In the genomic region with DNA sequence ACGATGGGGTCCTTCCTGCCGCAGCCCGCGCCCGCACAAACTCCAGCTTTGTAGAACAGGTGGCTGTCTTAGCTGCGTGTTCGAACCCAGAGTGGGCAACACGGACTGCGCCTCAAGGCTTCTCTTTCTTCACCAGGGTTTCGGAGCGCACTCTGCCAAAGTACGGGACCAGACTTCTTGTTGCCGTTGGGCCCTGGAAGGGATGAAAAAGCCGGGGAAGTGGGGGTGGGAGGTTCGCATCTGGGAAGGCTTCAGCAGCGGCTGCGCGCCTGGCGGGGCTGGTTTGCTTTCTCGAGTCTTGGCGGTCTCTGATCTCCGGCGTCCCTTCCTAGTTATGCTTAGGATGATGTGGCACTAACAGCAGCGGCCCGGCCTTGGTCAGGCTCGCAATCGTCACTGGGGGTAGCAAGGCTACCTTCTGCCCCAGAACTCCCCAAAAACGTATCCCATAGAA, we compare ENCODE assay signal across 9 cellular contexts. TPM values are rescaled to one million over a fixed set of nuclear protein-coding genes. Genes with fewer than 3 reads are reported as not detected.
DNase-seq lines count a peak whose midpoint lies in the region; ATAC-seq, FAIRE-seq and TF ChIP-seq lines count a peak whose summit lies in the region.
"Had no signal": no experiment of that assay in that cellular context is flagged by ENCODE, and none has a peak within 500 bp of the region (broad histone marks: within the 10 kb centered on the region; RNA-seq: fewer than 3 reads in every experiment).

No MANE protein-coding gene starts in this region.

- H3K4me1 ChIP-seq in transverse colon: peaks cover 0 to 16% (median 8%) of the 10 kb centered on the region in 4 donors

- H3K4me3 ChIP-seq in HL-60 (replicated peaks; ENCODE audit: insufficient read depth, low read length): peak overlapping the region; percentile 19; the same call in 1 of the 2 replicates
- peak overlapping the region; percentile 29 for H3K4me3 ChIP-seq in bronchial epithelial cell (ENCODE audit: low read depth, low read length)
- peak overlapping the region; percentile 43 for H3K4me3 ChIP-seq in lower leg skin (ENCODE audit: low read depth, poor library complexity, severe bottlenecking)
- H3K4me3 ChIP-seq in transverse colon: peak overlapping the region; percentile 59 to 76 (median 70)

- no peak for FAIRE-seq in bronchial epithelial cell (lab: Jason Lieb, UNC)
- FAIRE-seq: islet of Langerhans had no signal

- H3K36me3 ChIP-seq in bronchial epithelial cell (ENCODE audit: control insufficient read depth, insufficient read depth, low read length): no peaks in the 10 kb centered on the region
- H3K36me3 ChIP-seq in transverse colon: no peaks in the 10 kb centered on the region

- H3K27ac ChIP-seq in HL-60 (replicated peaks): no peak overlapping the region
- H3K27ac ChIP-seq in transverse colon: peak overlapping the region; percentile 85 to 92 (median 88)

- TF ChIP-seq POLR2A in lower leg skin (IDR thresholded peaks at IDR 0.05) (no peak), transverse colon (IDR thresholded peaks at IDR 0.05) (no peak)

- in situ Hi-C loops in transverse colon (cut with MboI; ENCODE audit: low pct_ligation_motif_present in 1 of 4, low pct_unique_long_range_greater_than_20kb in 1 of 4, low sequenced_read_pairs in 3 of 4): loop anchor here in 2 of 4 donors (10.0 to 25.0 kb wide), 3 partner anchors 179 to 531 kb away; no protein-coding TSS in a partner anchor

- DNase-seq in DMS53 (lab: John Stamatoyannopoulos, UW) (peak; percentile 70), HL-60 (ENCODE audit: low read depth in 1 of 2, low spot score in 1 of 2) (no peak), bronchial epithelial cell (ENCODE audit: low read depth) (no peak), lower leg skin (ENCODE audit: low spot score in 2 of 2) (no peak), transverse colon (peak; percentile 40), NCI-H82 treated with DMSO at 0.1 percent for 48 hours (lab: John Stamatoyannopoulos, UW; ENCODE audit: unreplicated experiment) (no peak), iPS-NIHi7 (ENCODE audit: extremely low spot score) (no peak)

- 1% methylated on average over 17 to 28 of the region's 28 CpGs for WGBS in lower leg skin, 2 donors
- WGBS in transverse colon (ENCODE audit: low coverage in 1 of 2), 2 donors: 1% methylated on average over 28 of the region's 28 CpGs; no CpG with 5 or more reads in 1 of the 2 donors

- no peak for ATAC-seq in GM18867 (IDR thresholded peaks at IDR 0.05; ENCODE audit: unreplicated experiment)

- intact Hi-C loops in lower leg skin (cut with DNase I; ENCODE audit: low total_unique reads) (no loop called here), transverse colon (cut with DNase I; ENCODE audit: low total_unique reads) (no loop called here)

- H3K9me3 ChIP-seq in transverse colon: no peaks in the 10 kb centered on the region

- TF ChIP-seq EP300 in transverse colon (IDR thresholded peaks at IDR 0.05; ENCODE audit: low read depth): no peak

- H3K27me3 ChIP-seq in HL-60 (ENCODE audit: insufficient read depth, poor library complexity, severe bottlenecking) (peaks cover 39% of the 10 kb centered on the region), bronchial epithelial cell (ENCODE audit: control insufficient read depth, insufficient read depth, low read length) (peaks cover 14% of the 10 kb centered on the region), transverse colon (peaks cover 5% of the 10 kb centered on the region)

- TF ChIP-seq CTCF in HL-60 (IDR thresholded peaks at IDR 0.05; ENCODE audit: insufficient read depth, low read length) (no peak), bronchial epithelial cell (IDR thresholded peaks at IDR 0.05; ENCODE audit: insufficient read depth, low read length, severe bottlenecking) (no peak), lower leg skin (IDR thresholded peaks at IDR 0.05) (no peak), transverse colon (IDR thresholded peaks at IDR 0.05) (no peak)

RNA-seq across cellular contexts. Expression of gene PARM1, which starts 0.7 kb away (rescaled TPM):
- total RNA-seq in bronchial epithelial cell: 0.13 TPM in 1 of 2 replicates, not detected in the other
- total RNA-seq in lower leg skin: 10 to 100 TPM in 2 of 4 donors, 1 to 10 TPM in 2; 7.1 to 28.0 (median 10.9) TPM
- 100 to 1,000 TPM in 3 of 4 donors, 10 to 100 TPM in 1; 61.7 to 183 (median 120) TPM for total RNA-seq in transverse colon

Comparison
In these comparisons a context has a peak if more than half of its experiments do, and no peak if none do; other contexts are left out.
1. DNase-seq: peak in DMS53 (single experiment) and transverse colon (single experiment); none in HL-60 (0 of 2), bronchial epithelial cell (single experiment), lower leg skin (0 of 2), NCI-H82 treated with DMSO at 0.1 percent for 48 hours (single experiment) and iPS-NIHi7 (single experiment).
2. H3K4me3 ChIP-seq: peak in every context shown above with its lines; median percentile 70 in transverse colon; 43 in lower leg skin; 29 in bronchial epithelial cell; 19 in HL-60.